In genomic region chr2:23199115-23199918, GRCh38 we compare ENCODE assay signal across 8 cellular contexts.
A peak's percentile ranks its signal among the peaks of the same experiment; 100 is the strongest.
DNase-seq lines count a peak whose midpoint lies in the region; ATAC-seq and TF ChIP-seq lines count a peak whose summit lies in the region.

No MANE protein-coding gene starts in this region.

- no peak overlapping the region for H3K9ac ChIP-seq in NT2/D1 (ENCODE audit: insufficient read length, low read depth)
- no peak overlapping the region for H3K9ac ChIP-seq in neuronal stem cell (ENCODE audit: low read depth, low read length, poor library complexity)

- no peak overlapping the region for H2BK12ac ChIP-seq in neuronal stem cell (ENCODE audit: low read length)

- H3K4me1 ChIP-seq in NT2/D1 (ENCODE audit: insufficient read depth, insufficient read length) (no peaks in the 10 kb centered on the region), neuronal stem cell (ENCODE audit: control insufficient read depth in 2 of 2, insufficient read depth in 1 of 2, low read depth in 1 of 2, low read length in 2 of 2) (no peaks in the 10 kb centered on the region)

- no peak overlapping the region for H3K18ac ChIP-seq in neuronal stem cell (ENCODE audit: low read length)

- no peak overlapping the region for H2AFZ ChIP-seq in neuronal stem cell (ENCODE audit: low read length)

- H3K27ac ChIP-seq in neuronal stem cell (replicated peaks; ENCODE audit: low read length) = no peak overlapping the region

- H3K27me3 ChIP-seq in NT2/D1 (ENCODE audit: insufficient read depth, insufficient read length) = no peaks in the 10 kb centered on the region
- no peaks in the 10 kb centered on the region for H3K27me3 ChIP-seq in neuronal stem cell (ENCODE audit: control insufficient read depth in 3 of 3, insufficient read depth in 3 of 3, low read depth in 1 of 3, low read length in 3 of 3)

- no peak overlapping the region for H2BK5ac ChIP-seq in neuronal stem cell (ENCODE audit: low read length)

- H3K36me3 ChIP-seq in NT2/D1 (ENCODE audit: insufficient read depth, insufficient read length, low read length) (no peaks in the 10 kb centered on the region), neuronal stem cell (replicated peaks in 1 of 2; ENCODE audit: control insufficient read depth in 2 of 2, insufficient read depth in 2 of 2, low read length in 2 of 2) (no peaks in the 10 kb centered on the region)

- H3K23ac ChIP-seq in neuronal stem cell (ENCODE audit: low read depth, low read length, poor library complexity) = no peak overlapping the region

- H3K14ac ChIP-seq in neuronal stem cell (ENCODE audit: low read length) = no peak overlapping the region

- peak; percentile 51 for ATAC-seq in GM21529 (IDR thresholded peaks at IDR 0.05; ENCODE audit: unreplicated experiment)
- ATAC-seq in GM21423 (IDR thresholded peaks at IDR 0.05; ENCODE audit: unreplicated experiment) = no peak
- ATAC-seq in HG03095 (IDR thresholded peaks at IDR 0.05; ENCODE audit: unreplicated experiment) = no peak
- no peak for ATAC-seq in GM21367 (IDR thresholded peaks at IDR 0.05; ENCODE audit: unreplicated experiment)

- H3K79me1 ChIP-seq in neuronal stem cell (ENCODE audit: low read depth, low read length) = no peaks in the 10 kb centered on the region

- no peak overlapping the region for H4K8ac ChIP-seq in neuronal stem cell (ENCODE audit: low read depth, low read length)

- no peak overlapping the region for H2BK120ac ChIP-seq in neuronal stem cell (ENCODE audit: low read depth, low read length)

- H3K9me3 ChIP-seq in NT2/D1 (ENCODE audit: insufficient read depth, low read length) = no peaks in the 10 kb centered on the region; the same call in 1 of the 2 replicates
- H3K9me3 ChIP-seq in neuronal stem cell (replicated peaks in 1 of 2; ENCODE audit: control insufficient read depth in 2 of 2, insufficient read depth in 1 of 2, low read depth in 1 of 2, low read length in 2 of 2) = no peaks in the 10 kb centered on the region

- no peak overlapping the region for H4K91ac ChIP-seq in neuronal stem cell (ENCODE audit: low read depth, low read length, poor library complexity)

- H3K4me2 ChIP-seq in neuronal stem cell (ENCODE audit: insufficient read depth, low read length, poor library complexity, severe bottlenecking) = no peak overlapping the region

- no peak overlapping the region for H3K4ac ChIP-seq in neuronal stem cell (ENCODE audit: low read length)

- peak; percentile 71 for TF ChIP-seq CTCF in foreskin fibroblast (IDR thresholded peaks at IDR 0.05; ENCODE audit: low read depth, low read length)

- peak; percentile 39 for DNase-seq in D341Med (ENCODE audit: low spot score)
- DNase-seq in NT2/D1 (ENCODE audit: low read depth, low spot score) = peak; percentile 11
- DNase-seq in foreskin fibroblast = peak; percentile 4 to 46
- no peak for DNase-seq in neuronal stem cell (ENCODE audit: low spot score)

- no peak overlapping the region for H3K4me3 ChIP-seq in NT2/D1 (ENCODE audit: insufficient read length, low read depth)
- H3K4me3 ChIP-seq in foreskin fibroblast (ENCODE audit: low read depth in 1 of 2, low read length in 2 of 2) = no peak overlapping the region
- H3K4me3 ChIP-seq in neuronal stem cell (ENCODE audit: low read length in 2 of 2) = no peak overlapping the region

- no CpG with 5 or more reads among the region's 7 CpGs for WGBS in neuronal stem cell (ENCODE audit: extremely low coverage in 2 of 2, insufficient read length in 2 of 2, insufficient replicate concordance in 1 of 2), 2 donors

- H2BK15ac ChIP-seq in neuronal stem cell (ENCODE audit: low read length) = no peak overlapping the region

- no peak overlapping the region for H2AK5ac ChIP-seq in neuronal stem cell (ENCODE audit: low read depth, low read length)
